31 cellular contexts compared by ENCODE assay signal in the genomic region with DNA sequence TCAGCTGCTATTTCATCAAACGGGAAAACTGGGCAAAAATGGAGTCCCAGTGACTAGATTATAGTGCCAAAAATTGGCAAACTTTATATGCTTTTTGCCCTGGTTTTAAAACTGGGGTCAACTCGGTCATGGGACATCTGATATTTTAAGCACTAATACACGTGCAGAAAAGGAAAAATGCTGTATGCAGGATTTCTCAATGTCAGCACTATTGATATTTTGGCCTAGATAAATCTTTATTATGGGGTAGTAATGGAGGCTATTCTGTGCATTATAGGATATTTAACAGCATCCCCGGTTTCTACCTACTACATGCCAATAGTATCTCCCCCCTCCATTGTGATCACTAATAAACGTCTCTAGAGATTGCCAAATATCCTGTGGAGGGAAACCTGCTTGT.
DNase-seq lines count a peak whose midpoint lies in the region; ATAC-seq, FAIRE-seq and TF ChIP-seq lines count a peak whose summit lies in the region.
"Had no signal": no experiment of that assay in that cellular context is flagged by ENCODE, and none has a peak within 500 bp of the region (broad histone marks: within the 10 kb centered on the region; RNA-seq: fewer than 3 reads in every experiment).

No MANE protein-coding gene starts in this region.

- BruUV-seq in HepG2 (replicated peaks; lab: Mats Ljungman, UMichigan): no TSS peak
- no TSS peak for BruUV-seq in IMR-90 (replicated peaks; lab: Mats Ljungman, UMichigan)

- H4K8ac ChIP-seq in IMR-90 (ENCODE audit: low read depth in 2 of 2, low read length in 2 of 2): no peak overlapping the region

- no peaks in the 10 kb centered on the region for H3K9me2 ChIP-seq in MM.1S (replicated peaks; ENCODE audit: insufficient read depth, low read length)

- no peak overlapping the region for H3K56ac ChIP-seq in IMR-90 (ENCODE audit: extremely low read depth, insufficient read depth, low read length)

- no peak overlapping the region for H2BK20ac ChIP-seq in IMR-90 (ENCODE audit: low read depth, low read length)

- no peaks in the 10 kb centered on the region for H3K36me3 ChIP-seq in HepG2 (replicated peaks in 1 of 2; ENCODE audit: control insufficient read depth in 1 of 2, insufficient read depth in 2 of 2, low read length in 2 of 2)
- no peaks in the 10 kb centered on the region for H3K36me3 ChIP-seq in right lobe of liver
- no peaks in the 10 kb centered on the region for H3K36me3 ChIP-seq in IMR-90 (ENCODE audit: control insufficient read depth, insufficient read depth, low read length)
- no peaks in the 10 kb centered on the region for H3K36me3 ChIP-seq in MM.1S (replicated peaks; ENCODE audit: insufficient read depth, low read length)
- H3K36me3 ChIP-seq: BE2C; BLaER1; BLaER1 treated with 17β-estradiol and CSF1 and Interleukin-3, amounts not matched to agents 10 nM and 100 nM had no signal

- H3K18ac ChIP-seq in IMR-90 (ENCODE audit: low read depth, low read length): no peak overlapping the region

- ATAC-seq in HepG2: no peak
- no peak for ATAC-seq in right lobe of liver
- ATAC-seq in IMR-90 (ENCODE audit: low read depth): no peak
- ATAC-seq: A549; CD8-positive, alpha-beta T cell had no signal

- H3K9ac ChIP-seq in HepG2 (ENCODE audit: insufficient read depth, low read depth, low read length): no peak overlapping the region
- no peak overlapping the region for H3K9ac ChIP-seq in IMR-90 (ENCODE audit: low read depth, low read length)
- H3K9ac ChIP-seq in MM.1S (ENCODE audit: low read length): no peak overlapping the region
- H3K9ac ChIP-seq: BLaER1; BLaER1 treated with 17β-estradiol and CSF1 and Interleukin-3, amounts not matched to agents 10 nM and 100 nM had no signal

- H2AFZ ChIP-seq in HepG2 (ENCODE audit: low read length): no peak overlapping the region
- no peak overlapping the region for H2AFZ ChIP-seq in IMR-90 (replicated peaks; ENCODE audit: low read length, poor library complexity)
- no peak overlapping the region for H2AFZ ChIP-seq in MM.1S (ENCODE audit: low read length)

- no peaks in the 10 kb centered on the region for H3K79me2 ChIP-seq in HepG2 (ENCODE audit: insufficient read depth, low read length)
- H3K79me2 ChIP-seq in MM.1S (ENCODE audit: low read length): no peaks in the 10 kb centered on the region

- H3K4me2 ChIP-seq in HepG2 (ENCODE audit: low read depth, low read length): no peak overlapping the region
- H3K4me2 ChIP-seq in IMR-90 (ENCODE audit: low read depth, low read length): no peak overlapping the region
- no peak overlapping the region for H3K4me2 ChIP-seq in MM.1S (ENCODE audit: low read depth, low read length)
- H3K4me2 ChIP-seq: A549; BLaER1; BLaER1 treated with 17β-estradiol and CSF1 and Interleukin-3, amounts not matched to agents 10 nM and 100 nM had no signal

- 0% methylated on average over 5 of the region's 5 CpGs for WGBS in HepG2 (ENCODE audit: low lambda C conversion rate)
- WGBS in right lobe of liver (ENCODE audit: insufficient coverage, low coverage, low lambda C conversion rate, missing lambda C conversion rate): 21% methylated on average over 5 of the region's 5 CpGs
- no CpG with 5 or more reads among the region's 5 CpGs for WGBS in IMR-90 (ENCODE audit: extremely low coverage in 2 of 2, insufficient read length in 1 of 2), 2 experiments

- no peak overlapping the region for H3K14ac ChIP-seq in IMR-90 (replicated peaks; ENCODE audit: low read depth, low read length)

- H3K9me1 ChIP-seq in IMR-90 (ENCODE audit: insufficient read depth, low read length): no peaks in the 10 kb centered on the region

- H4K5ac ChIP-seq in IMR-90 (ENCODE audit: low read depth, low read length): no peak overlapping the region

- H3K4me1 ChIP-seq in HepG2 (ENCODE audit: insufficient read depth, low read length) (no peaks in the 10 kb centered on the region), right lobe of liver (no peaks in the 10 kb centered on the region), IMR-90 (ENCODE audit: control insufficient read depth, insufficient read depth, low read length) (no peaks in the 10 kb centered on the region), MM.1S (ENCODE audit: low read length) (no peaks in the 10 kb centered on the region)
- H3K4me1 ChIP-seq: A549; BE2C; BLaER1; BLaER1 treated with 17β-estradiol and CSF1 and Interleukin-3, amounts not matched to agents 10 nM and 100 nM; Caco-2 had no signal

- TF ChIP-seq POLR2A in HepG2 (IDR thresholded peaks at IDR 0.05; ENCODE audit: insufficient read depth in 1 of 2, low read depth in 2 of 2, low read length in 2 of 2) (no peak), right lobe of liver (IDR thresholded peaks at IDR 0.05) (no peak), IMR-90 (IDR thresholded peaks at IDR 0.05; ENCODE audit: low read depth, low read length) (no peak)

- intact Hi-C loops in HepG2 (cut with micrococcal nuclease; ENCODE audit: unreplicated experiment) (no loop called here), right lobe of liver (cut with DNase I) (no loop called here), IMR-90 (cut with micrococcal nuclease) (no loop called here)

- DNase-seq in HepG2 (ENCODE audit: low spot score): no peak
- no peak for DNase-seq in right lobe of liver
- no peak for DNase-seq in IMR-90
- no peak for DNase-seq in MM.1S
- DNase-seq: 8988T; ACHN; AML-193; BE2C; C1 segment of cervical spinal cord; Caco-2; Calu3; CD4-positive, alpha-beta memory T cell; CD4-positive, alpha-beta T cell; CD4-positive, CD25-positive, alpha-beta regulatory T cell; CD8-positive, alpha-beta memory T cell; CD8-positive, alpha-beta T cell; COR-L47; DMS 273 treated with DMSO at 0.1 percent for 48 hours; DMS153; DMS53; DMS79; DMS79 treated with DMSO at 0.1 percent for 48 hours; DND-41; EL had no signal

- TF ChIP-seq EP300 in HepG2 (IDR thresholded peaks at IDR 0.05; ENCODE audit: low read depth in 2 of 2, low read length in 2 of 2) (no peak), HepG2 (CRISPR knock-in tag; IDR thresholded peaks at IDR 0.05; ENCODE audit: borderline replicate concordance) (no peak)

- H2BK120ac ChIP-seq in IMR-90 (ENCODE audit: low read depth, low read length): no peak overlapping the region

- dilution Hi-C loops in IMR-90 (cut with HindIII; ENCODE audit: low sequenced_read_pairs, unreplicated experiment): no loop called here

- H2AK5ac ChIP-seq in IMR-90 (ENCODE audit: low read depth, low read length): no peak overlapping the region

- no peak overlapping the region for H2BK5ac ChIP-seq in IMR-90 (ENCODE audit: low read depth, low read length, poor library complexity, severe bottlenecking)

- no peak overlapping the region for H3K4ac ChIP-seq in IMR-90 (ENCODE audit: low read depth, low read length)

- H4K20me1 ChIP-seq in HepG2 (ENCODE audit: insufficient read depth, low read length): no peaks in the 10 kb centered on the region
- no peaks in the 10 kb centered on the region for H4K20me1 ChIP-seq in IMR-90 (ENCODE audit: insufficient read depth, low read length)
- H4K20me1 ChIP-seq in MM.1S (ENCODE audit: insufficient read depth, low read length): no peaks in the 10 kb centered on the region
- H4K20me1 ChIP-seq: BLaER1; BLaER1 treated with 17β-estradiol and CSF1 and Interleukin-3, amounts not matched to agents 10 nM and 100 nM had no signal

- H3K4me3 ChIP-seq in HepG2 (replicated peaks in 1 of 3; ENCODE audit: insufficient read depth in 1 of 3, low read depth in 2 of 3, low read length in 3 of 3) (no peak overlapping the region), right lobe of liver (no peak overlapping the region), IMR-90 (ENCODE audit: insufficient read depth, low read depth, low read length) (no peak overlapping the region), MM.1S (ENCODE audit: low read length) (no peak overlapping the region)
- H3K4me3 ChIP-seq: A549; BLaER1; BLaER1 treated with 17β-estradiol and CSF1 and Interleukin-3, amounts not matched to agents 10 nM and 100 nM had no signal

- H3K23ac ChIP-seq in IMR-90 (ENCODE audit: low read depth, low read length): no peak overlapping the region

- H2BK15ac ChIP-seq in IMR-90 (ENCODE audit: low read depth, low read length): no peak overlapping the region

- no peak for FAIRE-seq in HepG2 (lab: Jason Lieb, UNC)
- FAIRE-seq: A204.1, A549, D721Med had no signal

- POLR2A ChIA-PET in HepG2 (lab: Yijun Ruan, JAX) (no interaction called here), IMR-90 (lab: Charles Lee; ENCODE audit: unreplicated experiment) (no interaction called here)

- no peaks in the 10 kb centered on the region for H3K27me3 ChIP-seq in HepG2 (ENCODE audit: control insufficient read depth in 1 of 2, insufficient read depth in 2 of 2, low read length in 2 of 2)
- no peaks in the 10 kb centered on the region for H3K27me3 ChIP-seq in right lobe of liver
- no peaks in the 10 kb centered on the region for H3K27me3 ChIP-seq in IMR-90 (ENCODE audit: control insufficient read depth, insufficient read depth, low read length)
- no peaks in the 10 kb centered on the region for H3K27me3 ChIP-seq in MM.1S (replicated peaks; ENCODE audit: insufficient read depth, low read length)
- H3K27me3 ChIP-seq: BE2C; BLaER1; BLaER1 treated with 17β-estradiol and CSF1 and Interleukin-3, amounts not matched to agents 10 nM and 100 nM had no signal

- CTCF ChIA-PET in HepG2 (lab: Yijun Ruan, JAX; ENCODE audit: low intra/inter-chr PET ratio, low total read pairs): no interaction called here
- CTCF ChIA-PET in IMR-90 (lab: Yijun Ruan, JAX): no interaction called here

- no peaks in the 10 kb centered on the region for H3F3A ChIP-seq in MM.1S (ENCODE audit: insufficient read depth, low read length)

- in situ Hi-C loops in HepG2 (cut with HindIII; ENCODE audit: extremely low pct_ligation_motif_present, low pct_unique_long_range_greater_than_20kb) (no loop called here), IMR-90 (cut with MboI; ENCODE audit: low sequenced_read_pairs) (no loop called here)

- no peak overlapping the region for H4K91ac ChIP-seq in IMR-90 (ENCODE audit: insufficient read depth, low read depth, low read length)

- H3K79me1 ChIP-seq in IMR-90 (ENCODE audit: low read depth in 1 of 2, low read length in 2 of 2): no peaks in the 10 kb centered on the region

- TF ChIP-seq CTCF in HepG2 (CRISPR knock-in tag; IDR thresholded peaks at IDR 0.05) (no peak), right lobe of liver (IDR thresholded peaks at IDR 0.05) (no peak), IMR-90 (conservative IDR thresholded peaks at IDR 0.05; ENCODE audit: low read depth, low read length) (no peak), MM.1S (IDR thresholded peaks at IDR 0.05; ENCODE audit: low read length) (no peak)

- no peak overlapping the region for H2AK9ac ChIP-seq in IMR-90 (replicated peaks; ENCODE audit: low read depth, low read length, poor library complexity)

- TF ChIP-seq RAD21 in HepG2 (CRISPR knock-in tag; IDR thresholded peaks at IDR 0.05) (no peak), IMR-90 (IDR thresholded peaks at IDR 0.05; ENCODE audit: low read length) (no peak)

- H3K27ac ChIP-seq in HepG2 (ENCODE audit: extremely low read length, insufficient read depth, low read length): no peak overlapping the region
- H3K27ac ChIP-seq in right lobe of liver: no peak overlapping the region
- no peak overlapping the region for H3K27ac ChIP-seq in IMR-90 (ENCODE audit: insufficient read depth, low read length)
- no peak overlapping the region for H3K27ac ChIP-seq in MM.1S (ENCODE audit: low read length)
- H3K27ac ChIP-seq: 22Rv1; A549; BLaER1; BLaER1 treated with 17β-estradiol and CSF1 and Interleukin-3, amounts not matched to agents 10 nM and 100 nM; C4-2B had no signal

- peaks cover 9% of the 10 kb centered on the region; the same call in 1 of the 2 replicates for H3K9me3 ChIP-seq in HepG2 (ENCODE audit: low read length)
- H3K9me3 ChIP-seq in right lobe of liver: no peaks in the 10 kb centered on the region
- H3K9me3 ChIP-seq in IMR-90 (ENCODE audit: control insufficient read depth, insufficient read depth, low read length): 0 out of 2 replicates have a peak, but pooled peaks cover 1% of the 10 kb centered on the region
- no peaks in the 10 kb centered on the region for H3K9me3 ChIP-seq in MM.1S (replicated peaks; ENCODE audit: insufficient read depth, low read length)
- H3K9me3 ChIP-seq: A549; BE2C; BLaER1; BLaER1 treated with 17β-estradiol and CSF1 and Interleukin-3, amounts not matched to agents 10 nM and 100 nM; Caco-2 had no signal
